Comparison of ENCODE assay signal across 1 cellular context in genomic region chr7:43904533-43905208, GRCh38.
TF ChIP-seq lines count a peak whose summit lies in the region.

No MANE protein-coding gene starts in this region.

TF ChIP-seq in H1, 55 proteins besides CTCF, POLR2A, EP300 and RAD21:
- no peak for TF ChIP-seq SAP30 (IDR thresholded peaks at IDR 0.05; ENCODE audit: insufficient read depth, insufficient replicate concordance, low read length)
- no peak for TF ChIP-seq HDAC2 (IDR thresholded peaks at IDR 0.05; ENCODE audit: borderline replicate concordance in 1 of 2, low read depth in 2 of 2, low read length in 2 of 2)
- TF ChIP-seq ATF2 (IDR thresholded peaks at IDR 0.05; ENCODE audit: low read length) = no peak
- TF ChIP-seq RFX5 (IDR thresholded peaks at IDR 0.05; ENCODE audit: borderline replicate concordance, low read depth, low read length) = no peak
- TF ChIP-seq TAF7 (optimal IDR thresholded peaks at IDR 0.05; ENCODE audit: borderline replicate concordance, low read depth, low read length) = no peak
- no peak for TF ChIP-seq SIN3A (conservative IDR thresholded peaks at IDR 0.05 in 1 of 2, IDR thresholded peaks at IDR 0.05 in 1 of 2; ENCODE audit: low read depth in 1 of 2, low read length in 2 of 2)
- no peak for TF ChIP-seq KDM1A (IDR thresholded peaks at IDR 0.05; ENCODE audit: borderline replicate concordance, low read length)
- no peak for TF ChIP-seq E2F6 (IDR thresholded peaks at IDR 0.05)
- no peak for TF ChIP-seq NRF1 (IDR thresholded peaks at IDR 0.05; ENCODE audit: low read depth, low read length)
- TF ChIP-seq FOSL1 (IDR thresholded peaks at IDR 0.05; ENCODE audit: insufficient read depth, low read depth, low read length) = no peak
